In the genomic region with DNA sequence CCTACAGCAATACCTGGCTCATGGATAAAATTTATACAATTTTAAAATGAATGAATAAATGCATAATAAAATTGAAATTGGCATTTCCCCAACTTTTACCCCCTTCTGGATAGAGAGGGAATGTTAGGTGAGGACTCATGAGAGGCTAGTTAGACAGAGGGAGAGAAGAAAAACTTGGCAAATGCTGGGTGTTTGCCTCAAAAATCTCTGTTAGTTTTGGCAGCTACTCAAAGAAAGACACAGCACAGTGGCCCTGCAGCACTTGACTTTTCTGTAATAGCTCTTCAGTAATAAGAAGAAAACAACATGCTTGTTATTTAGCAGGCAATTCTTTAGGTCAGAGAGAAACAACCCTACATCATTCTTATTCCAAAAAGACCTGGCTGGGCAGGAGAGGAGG, we compare ENCODE assay signal across 28 cellular contexts. TPM values are rescaled to one million over a fixed set of nuclear protein-coding genes. Genes with fewer than 3 reads are reported as not detected.
"Had no signal": no experiment of that assay in that cellular context is flagged by ENCODE, and none has a peak within 500 bp of the region (broad histone marks: within the 10 kb centered on the region; RNA-seq: fewer than 3 reads in every experiment).

No MANE protein-coding gene starts in this region.

- H3K36me3 ChIP-seq: heart right ventricle, transverse colon, vagina had no signal

- H3K4me1 Mint-ChIP-seq: activated B cell treated with CpG ODN at 0.5 μM for 24 hours; central memory CD8-positive, alpha-beta T cell; neural crest cell; stimulated activated naive B cell treated with anti-CD40 and anti-IgM and Interleukin-4, amounts not matched to agents 10 μg/mL and 1 μg/mL and 100 μg/mL, for 72 hours had no signal

- H3K27me3 ChIP-seq: body of pancreas, heart right ventricle, transverse colon, vagina had no signal

- H3K27ac Mint-ChIP-seq: activated B cell treated with CpG ODN at 0.5 μM for 24 hours; activated CD8-positive, alpha-beta T cell treated with anti-CD3 and anti-CD28 coated beads, Interleukin-2, amount 10 ng/mL, durations not matched to agents 7 days and 5 days; activated naive CD4-positive, alpha-beta T cell treated with anti-CD3 and anti-CD28 coated beads, Interleukin-2, amount 50 U/mL, for 72 hours; activated T-cell treated with anti-CD3 and anti-CD28 coated beads, Interleukin-2, amount 50 U/mL, for 72 hours; dendritic cell treated with granulocyte-macrophage colony-stimulating factor and Interleukin-4, amounts not matched to agents 40 ng/mL and 50 ng/mL, for 4 days; stimulated activated naive B cell treated with anti-CD40 and anti-IgM and Interleukin-4, amounts not matched to agents 10 μg/mL and 1 μg/mL and 100 μg/mL, for 72 hours had no signal

- H3K9me3 Mint-ChIP-seq: activated B cell treated with CpG ODN at 0.5 μM for 24 hours; activated naive CD4-positive, alpha-beta T cell treated with anti-CD3 and anti-CD28 coated beads, Interleukin-2, amount 50 U/mL, for 72 hours; activated T-cell treated with anti-CD3 and anti-CD28 coated beads, Interleukin-2, amount 50 U/mL, for 72 hours; central memory CD8-positive, alpha-beta T cell; neural crest cell; stimulated activated naive B cell treated with anti-CD40 and anti-IgM and Interleukin-4, amounts not matched to agents 10 μg/mL and 1 μg/mL and 100 μg/mL, for 72 hours had no signal

- H3K4me3 Mint-ChIP-seq: activated B cell treated with CpG ODN at 0.5 μM for 24 hours; activated CD8-positive, alpha-beta T cell treated with anti-CD3 and anti-CD28 coated beads, Interleukin-2, amount 10 ng/mL, durations not matched to agents 7 days and 5 days; activated T-cell treated with anti-CD3 and anti-CD28 coated beads, Interleukin-2, amount 50 U/mL, for 72 hours; central memory CD8-positive, alpha-beta T cell; dendritic cell treated with granulocyte-macrophage colony-stimulating factor and Interleukin-4, amounts not matched to agents 40 ng/mL and 50 ng/mL, for 4 days; neural crest cell; stimulated activated naive B cell treated with anti-CD40 and anti-IgM and Interleukin-4, amounts not matched to agents 10 μg/mL and 1 μg/mL and 100 μg/mL, for 72 hours had no signal

- H3K27me3 Mint-ChIP-seq: dendritic cell treated with granulocyte-macrophage colony-stimulating factor and Interleukin-4, amounts not matched to agents 40 ng/mL and 50 ng/mL, for 4 days had no signal

- DNase-seq: activated B cell treated with CpG ODN at 0.5 μM for 24 hours; activated CD4-positive, alpha-beta T cell treated with anti-CD3 and anti-CD28 coated beads for 48 hours; activated CD8-positive, alpha-beta memory T cell treated with anti-CD3 and anti-CD28 coated beads, Interleukin-2, amount 50 U/mL, for 48 hours; activated CD8-positive, alpha-beta T cell treated with anti-CD3 and anti-CD28 coated beads, Interleukin-2, amount 10 ng/mL, durations not matched to agents 7 days and 5 days; activated gamma-delta T cell; activated T-cell treated with anti-CD3 and anti-CD28 coated beads, Interleukin-2, amount 50 U/mL, for 72 hours; amniotic stem cell; body of pancreas; effector memory CD4-positive, alpha-beta T cell; heart right ventricle; midbrain; stimulated activated CD4-positive, alpha-beta T cell treated with anti-CD3 and anti-CD28 coated beads, Interleukin-12 subunit alpha, Interleukin-12 subunit beta, amount 100 ng/mL, for 4 hours; stimulated activated naive B cell treated with anti-CD40 and anti-IgM and Interleukin-4, amounts not matched to agents 10 μg/mL and 1 μg/mL and 100 μg/mL, for 72 hours; T-helper 2 cell; transverse colon had no signal

- H3K9me3 ChIP-seq: body of pancreas, heart right ventricle, transverse colon, vagina had no signal

- H3K4me1 ChIP-seq: transverse colon, vagina had no signal

- H3K4me3 ChIP-seq: body of pancreas, heart right ventricle, lung, transverse colon, vagina had no signal

- ATAC-seq: activated CD8-positive, alpha-beta T cell treated with anti-CD3 and anti-CD28 coated beads, Interleukin-2, amount 10 ng/mL, durations not matched to agents 7 days and 5 days; activated naive CD4-positive, alpha-beta T cell treated with anti-CD3 and anti-CD28 coated beads, Interleukin-2, amount 50 U/mL, for 72 hours; activated T-cell treated with anti-CD3 and anti-CD28 coated beads, Interleukin-2, amount 50 U/mL, for 72 hours; body of pancreas; stimulated activated naive B cell treated with anti-CD40 and anti-IgM and Interleukin-4, amounts not matched to agents 10 μg/mL and 1 μg/mL and 100 μg/mL, for 72 hours had no signal

- H3K27ac ChIP-seq: body of pancreas, epithelial cell of prostate, heart right ventricle, transverse colon, vagina had no signal

RNA-seq across cellular contexts. Expression of a gene that starts 20.7 kb away (rescaled TPM):
- total RNA-seq: activated B cell treated with CpG ODN at 0.5 μM for 24 hours; activated CD8-positive, alpha-beta T cell treated with anti-CD3 and anti-CD28 coated beads, Interleukin-2, amount 10 ng/mL, durations not matched to agents 7 days and 5 days; activated naive CD4-positive, alpha-beta T cell treated with anti-CD3 and anti-CD28 coated beads, Interleukin-2, amount 50 U/mL, for 72 hours; activated T-cell treated with anti-CD3 and anti-CD28 coated beads, Interleukin-2, amount 50 U/mL, for 72 hours; body of pancreas; fibroblast of lung; frontal cortex; heart right ventricle; lung; myocyte; neural crest cell; osteoblast; pulmonary artery endothelial cell; subcutaneous adipose tissue; transverse colon; vagina had no signal
- polyA plus RNA-seq: fibroblast of lung, heart right ventricle, lung had no signal
